In the genomic region with DNA sequence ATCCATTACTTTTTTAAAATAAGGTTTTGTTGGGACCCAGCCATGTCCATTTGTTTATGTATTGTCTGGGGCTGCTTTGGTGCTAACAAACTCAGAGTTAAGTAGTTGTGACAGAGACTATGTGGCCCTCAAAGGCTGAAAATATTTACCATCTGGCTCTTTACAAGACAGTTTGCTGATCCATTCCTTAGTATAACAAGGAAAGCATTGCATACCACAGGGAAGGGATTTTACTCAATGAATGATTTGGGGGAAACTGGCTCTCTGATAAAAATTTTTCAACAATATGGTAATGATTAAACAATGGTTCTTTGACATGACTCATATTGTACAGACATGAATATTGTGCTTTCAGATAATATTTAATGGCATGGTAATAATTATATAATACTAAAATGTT, we compare ENCODE assay signal across 16 cellular contexts.
DNase-seq lines count a peak whose midpoint lies in the region; ATAC-seq and TF ChIP-seq lines count a peak whose summit lies in the region.
"Had no signal": no experiment of that assay in that cellular context is flagged by ENCODE, and none has a peak within 500 bp of the region (broad histone marks: within the 10 kb centered on the region; RNA-seq: fewer than 3 reads in every experiment).

No MANE protein-coding gene starts in this region.

- no peaks in the 10 kb centered on the region for H3K36me3 ChIP-seq in BJ (ENCODE audit: control insufficient read depth, insufficient read depth, low read length)

- peaks cover 0 to 6% (median 4%) of the 10 kb centered on the region in 5 donors for H3K27me3 Mint-ChIP-seq in naive thymus-derived CD8-positive, alpha-beta T cell

- H3K4me3 Mint-ChIP-seq in naive thymus-derived CD8-positive, alpha-beta T cell = no peak overlapping the region

- H3K4me3 ChIP-seq in BJ (ENCODE audit: low read depth, low read length) = no peak overlapping the region
- H3K4me3 ChIP-seq: MG63 had no signal

- TF ChIP-seq CTCF in BJ (IDR thresholded peaks at IDR 0.05; ENCODE audit: insufficient read depth, low read depth, low read length) = no peak

- H3K27ac Mint-ChIP-seq in naive thymus-derived CD8-positive, alpha-beta T cell = no peak overlapping the region

- peaks cover 0 to 13% (median 7%) of the 10 kb centered on the region in 9 donors for H3K9me3 Mint-ChIP-seq in naive thymus-derived CD8-positive, alpha-beta T cell

- no peaks in the 10 kb centered on the region for H3K27me3 ChIP-seq in BJ (ENCODE audit: control insufficient read depth, insufficient read depth, low read length)
- H3K27me3 ChIP-seq: MG63 had no signal

- CTCF ChIA-PET in BJ (lab: Yijun Ruan, JAX) = interaction anchor here (0.6 kb wide), 1 partner anchor 106 kb away, joined by 3 read pairs; no protein-coding TSS in a partner anchor

- DNase-seq in BJ (ENCODE audit: low read depth) (peak; percentile 56), HS-5 (ENCODE audit: low read depth) (peak; percentile 14), dedifferentiated amniotic fluid mesenchymal stem cell (ENCODE audit: extremely low spot score) (peak; percentile 33), kidney tubule cell (ENCODE audit: low spot score) (peak; percentile 5), NCI-H748 treated with DMSO at 0.1 percent for 48 hours (lab: John Stamatoyannopoulos, UW) (no peak)
- DNase-seq in naive thymus-derived CD8-positive, alpha-beta T cell = no peak
- DNase-seq: C1 segment of cervical spinal cord, KG1, MG63, NCI-H1105, NCI-H187, NCI-H446, RPMI8226, SW 1271 had no signal

- POLR2A ChIA-PET in BJ (lab: Charles Lee) = no interaction called here
- POLR2A ChIA-PET in naive thymus-derived CD8-positive, alpha-beta T cell (lab: Charles Lee) = no interaction called here

- H3K4me1 Mint-ChIP-seq in naive thymus-derived CD8-positive, alpha-beta T cell = no peaks in the 10 kb centered on the region

- peaks cover 0 to 6% (median 2%) of the 10 kb centered on the region in 3 donors for H3K36me3 Mint-ChIP-seq in naive thymus-derived CD8-positive, alpha-beta T cell

- ATAC-seq in HG03135 (IDR thresholded peaks at IDR 0.05; ENCODE audit: unreplicated experiment) = no peak
- ATAC-seq in naive thymus-derived CD8-positive, alpha-beta T cell = no peak
- ATAC-seq: HCT116 had no signal

Comparison
In these comparisons a context has a peak if more than half of its experiments do, and no peak if none do; other contexts are left out.
1. DNase-seq: peak in BJ (single experiment), HS-5 (single experiment), dedifferentiated amniotic fluid mesenchymal stem cell (single experiment) and kidney tubule cell (single experiment); none in NCI-H748 treated with DMSO at 0.1 percent for 48 hours (single experiment) and naive thymus-derived CD8-positive, alpha-beta T cell (0 of 10).